1 cellular context compared by ENCODE assay signal in the genomic region with DNA sequence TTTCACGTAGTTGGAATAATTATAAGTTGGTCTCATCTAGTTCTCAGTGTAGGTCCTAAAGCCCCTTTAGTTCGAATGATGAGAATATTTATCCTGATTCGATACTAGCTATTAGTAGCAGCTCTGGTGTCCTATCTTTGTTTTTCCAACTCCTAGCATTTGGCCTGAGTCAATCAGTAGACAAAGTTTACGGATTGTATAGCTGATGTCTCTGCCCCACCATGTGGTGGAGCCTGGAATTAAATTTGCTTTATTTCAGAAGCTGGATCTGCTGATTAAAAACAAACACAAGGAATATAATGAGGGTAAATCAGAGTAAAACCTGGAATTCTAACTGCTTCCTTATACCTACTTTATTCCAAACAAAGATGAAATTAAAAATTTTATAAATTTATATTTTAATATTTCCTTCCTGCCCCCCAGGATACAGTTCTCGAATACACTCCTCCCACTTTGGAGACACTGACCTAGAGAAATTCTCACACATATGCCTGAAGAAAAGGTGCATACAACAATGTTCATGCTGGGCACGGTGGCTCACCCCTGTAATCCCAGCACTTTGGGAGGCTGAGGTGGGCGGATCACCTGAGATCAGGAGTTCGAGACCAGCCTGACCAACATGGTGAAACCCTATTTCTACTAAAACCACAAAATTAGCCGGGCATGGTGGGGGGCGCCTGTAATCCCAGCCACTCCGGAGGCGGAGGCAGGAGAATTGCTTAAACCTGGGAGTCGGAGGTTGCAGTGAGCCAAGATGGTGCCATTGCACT.
TF ChIP-seq lines count a peak whose summit lies in the region.

No MANE protein-coding gene starts in this region.

TF ChIP-seq in HepG2, 621 proteins besides CTCF, POLR2A, EP300 and RAD21 (continued from another document and continues in another):
- TF ChIP-seq ZNF280D (CRISPR knock-in tag; IDR thresholded peaks at IDR 0.05) (no peak), ZNF282 (IDR thresholded peaks at IDR 0.05; ENCODE audit: partially characterized antibody) (no peak), NR0B2 (CRISPR knock-in tag; IDR thresholded peaks at IDR 0.05) (no peak), TARDBP (CRISPR knock-in tag; IDR thresholded peaks at IDR 0.05) (no peak), ZNF10 (CRISPR knock-in tag; IDR thresholded peaks at IDR 0.05; ENCODE audit: borderline replicate concordance, low read depth) (no peak), ZNF737 (CRISPR knock-in tag; IDR thresholded peaks at IDR 0.05; ENCODE audit: borderline replicate concordance) (no peak), CBX2 (IDR thresholded peaks at IDR 0.05; ENCODE audit: low read depth, low read length) (no peak), CBX2 (CRISPR knock-in tag; IDR thresholded peaks at IDR 0.05; ENCODE audit: low read depth) (no peak), RFXAP (CRISPR knock-in tag; IDR thresholded peaks at IDR 0.05; ENCODE audit: borderline replicate concordance) (no peak), TP53 (CRISPR knock-in tag; conservative IDR thresholded peaks at IDR 0.05) (no peak), ZNF280B (CRISPR knock-in tag; IDR thresholded peaks at IDR 0.05; ENCODE audit: borderline replicate concordance) (0 out of 2 replicates have a peak, but pooled peaks have one; percentile 51), MZF1 (CRISPR knock-in tag; IDR thresholded peaks at IDR 0.05; ENCODE audit: borderline replicate concordance) (no peak), NFKBIZ (CRISPR knock-in tag; IDR thresholded peaks at IDR 0.05) (no peak), HNF1B (CRISPR knock-in tag; IDR thresholded peaks at IDR 0.05) (no peak), ATM (IDR thresholded peaks at IDR 0.05; ENCODE audit: borderline replicate concordance) (no peak), ZBTB3 (CRISPR knock-in tag; IDR thresholded peaks at IDR 0.05; ENCODE audit: borderline replicate concordance, low read depth) (no peak), NCOA5 (CRISPR knock-in tag; IDR thresholded peaks at IDR 0.05) (no peak), KDM6A (CRISPR knock-in tag; IDR thresholded peaks at IDR 0.05; ENCODE audit: low read depth) (no peak), GATAD1 (CRISPR knock-in tag; IDR thresholded peaks at IDR 0.05) (no peak), SRF (IDR thresholded peaks at IDR 0.05; ENCODE audit: low read depth, low read length) (no peak), ARNT (IDR thresholded peaks at IDR 0.05) (no peak), ZNF619 (CRISPR knock-in tag; IDR thresholded peaks at IDR 0.05) (no peak), NR3C1 (CRISPR knock-in tag; IDR thresholded peaks at IDR 0.05) (no peak), ZNF263 (CRISPR knock-in tag; IDR thresholded peaks at IDR 0.05) (no peak), ZSCAN30 (CRISPR knock-in tag; IDR thresholded peaks at IDR 0.05) (no peak)
- TF ChIP-seq, protein P1, sequence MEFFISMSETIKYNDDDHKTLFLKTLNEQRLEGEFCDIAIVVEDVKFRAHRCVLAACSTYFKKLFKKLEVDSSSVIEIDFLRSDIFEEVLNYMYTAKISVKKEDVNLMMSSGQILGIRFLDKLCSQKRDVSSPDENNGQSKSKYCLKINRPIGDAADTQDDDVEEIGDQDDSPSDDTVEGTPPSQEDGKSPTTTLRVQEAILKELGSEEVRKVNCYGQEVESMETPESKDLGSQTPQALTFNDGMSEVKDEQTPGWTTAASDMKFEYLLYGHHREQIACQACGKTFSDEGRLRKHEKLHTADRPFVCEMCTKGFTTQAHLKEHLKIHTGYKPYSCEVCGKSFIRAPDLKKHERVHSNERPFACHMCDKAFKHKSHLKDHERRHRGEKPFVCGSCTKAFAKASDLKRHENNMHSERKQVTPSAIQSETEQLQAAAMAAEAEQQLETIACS (CRISPR knock-in tag; IDR thresholded peaks at IDR 0.05): no peak
- TF ChIP-seq, protein P2, sequence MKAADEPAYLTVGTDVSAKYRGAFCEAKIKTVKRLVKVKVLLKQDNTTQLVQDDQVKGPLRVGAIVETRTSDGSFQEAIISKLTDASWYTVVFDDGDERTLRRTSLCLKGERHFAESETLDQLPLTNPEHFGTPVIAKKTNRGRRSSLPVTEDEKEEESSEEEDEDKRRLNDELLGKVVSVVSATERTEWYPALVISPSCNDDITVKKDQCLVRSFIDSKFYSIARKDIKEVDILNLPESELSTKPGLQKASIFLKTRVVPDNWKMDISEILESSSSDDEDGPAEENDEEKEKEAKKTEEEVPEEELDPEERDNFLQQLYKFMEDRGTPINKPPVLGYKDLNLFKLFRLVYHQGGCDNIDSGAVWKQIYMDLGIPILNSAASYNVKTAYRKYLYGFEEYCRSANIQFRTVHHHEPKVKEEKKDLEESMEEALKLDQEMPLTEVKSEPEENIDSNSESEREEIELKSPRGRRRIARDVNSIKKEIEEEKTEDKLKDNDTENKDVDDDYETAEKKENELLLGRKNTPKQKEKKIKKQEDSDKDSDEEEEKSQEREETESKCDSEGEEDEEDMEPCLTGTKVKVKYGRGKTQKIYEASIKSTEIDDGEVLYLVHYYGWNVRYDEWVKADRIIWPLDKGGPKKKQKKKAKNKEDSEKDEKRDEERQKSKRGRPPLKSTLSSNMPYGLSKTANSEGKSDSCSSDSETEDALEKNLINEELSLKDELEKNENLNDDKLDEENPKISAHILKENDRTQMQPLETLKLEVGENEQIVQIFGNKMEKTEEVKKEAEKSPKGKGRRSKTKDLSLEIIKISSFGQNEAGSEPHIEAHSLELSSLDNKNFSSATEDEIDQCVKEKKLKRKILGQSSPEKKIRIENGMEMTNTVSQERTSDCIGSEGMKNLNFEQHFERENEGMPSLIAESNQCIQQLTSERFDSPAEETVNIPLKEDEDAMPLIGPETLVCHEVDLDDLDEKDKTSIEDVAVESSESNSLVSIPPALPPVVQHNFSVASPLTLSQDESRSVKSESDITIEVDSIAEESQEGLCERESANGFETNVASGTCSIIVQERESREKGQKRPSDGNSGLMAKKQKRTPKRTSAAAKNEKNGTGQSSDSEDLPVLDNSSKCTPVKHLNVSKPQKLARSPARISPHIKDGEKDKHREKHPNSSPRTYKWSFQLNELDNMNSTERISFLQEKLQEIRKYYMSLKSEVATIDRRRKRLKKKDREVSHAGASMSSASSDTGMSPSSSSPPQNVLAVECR (CRISPR knock-in tag; IDR thresholded peaks at IDR 0.05; ENCODE audit: borderline replicate concordance): no peak
- TF ChIP-seq, protein P3, sequence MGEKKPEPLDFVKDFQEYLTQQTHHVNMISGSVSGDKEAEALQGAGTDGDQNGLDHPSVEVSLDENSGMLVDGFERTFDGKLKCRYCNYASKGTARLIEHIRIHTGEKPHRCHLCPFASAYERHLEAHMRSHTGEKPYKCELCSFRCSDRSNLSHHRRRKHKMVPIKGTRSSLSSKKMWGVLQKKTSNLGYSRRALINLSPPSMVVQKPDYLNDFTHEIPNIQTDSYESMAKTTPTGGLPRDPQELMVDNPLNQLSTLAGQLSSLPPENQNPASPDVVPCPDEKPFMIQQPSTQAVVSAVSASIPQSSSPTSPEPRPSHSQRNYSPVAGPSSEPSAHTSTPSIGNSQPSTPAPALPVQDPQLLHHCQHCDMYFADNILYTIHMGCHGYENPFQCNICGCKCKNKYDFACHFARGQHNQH (CRISPR knock-in tag; IDR thresholded peaks at IDR 0.05): no peak
- TF ChIP-seq, protein P4, sequence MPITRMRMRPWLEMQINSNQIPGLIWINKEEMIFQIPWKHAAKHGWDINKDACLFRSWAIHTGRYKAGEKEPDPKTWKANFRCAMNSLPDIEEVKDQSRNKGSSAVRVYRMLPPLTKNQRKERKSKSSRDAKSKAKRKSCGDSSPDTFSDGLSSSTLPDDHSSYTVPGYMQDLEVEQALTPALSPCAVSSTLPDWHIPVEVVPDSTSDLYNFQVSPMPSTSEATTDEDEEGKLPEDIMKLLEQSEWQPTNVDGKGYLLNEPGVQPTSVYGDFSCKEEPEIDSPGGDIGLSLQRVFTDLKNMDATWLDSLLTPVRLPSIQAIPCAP (CRISPR knock-in tag; IDR thresholded peaks at IDR 0.05; ENCODE audit: low read depth): no peak
- TF ChIP-seq, protein P5, sequence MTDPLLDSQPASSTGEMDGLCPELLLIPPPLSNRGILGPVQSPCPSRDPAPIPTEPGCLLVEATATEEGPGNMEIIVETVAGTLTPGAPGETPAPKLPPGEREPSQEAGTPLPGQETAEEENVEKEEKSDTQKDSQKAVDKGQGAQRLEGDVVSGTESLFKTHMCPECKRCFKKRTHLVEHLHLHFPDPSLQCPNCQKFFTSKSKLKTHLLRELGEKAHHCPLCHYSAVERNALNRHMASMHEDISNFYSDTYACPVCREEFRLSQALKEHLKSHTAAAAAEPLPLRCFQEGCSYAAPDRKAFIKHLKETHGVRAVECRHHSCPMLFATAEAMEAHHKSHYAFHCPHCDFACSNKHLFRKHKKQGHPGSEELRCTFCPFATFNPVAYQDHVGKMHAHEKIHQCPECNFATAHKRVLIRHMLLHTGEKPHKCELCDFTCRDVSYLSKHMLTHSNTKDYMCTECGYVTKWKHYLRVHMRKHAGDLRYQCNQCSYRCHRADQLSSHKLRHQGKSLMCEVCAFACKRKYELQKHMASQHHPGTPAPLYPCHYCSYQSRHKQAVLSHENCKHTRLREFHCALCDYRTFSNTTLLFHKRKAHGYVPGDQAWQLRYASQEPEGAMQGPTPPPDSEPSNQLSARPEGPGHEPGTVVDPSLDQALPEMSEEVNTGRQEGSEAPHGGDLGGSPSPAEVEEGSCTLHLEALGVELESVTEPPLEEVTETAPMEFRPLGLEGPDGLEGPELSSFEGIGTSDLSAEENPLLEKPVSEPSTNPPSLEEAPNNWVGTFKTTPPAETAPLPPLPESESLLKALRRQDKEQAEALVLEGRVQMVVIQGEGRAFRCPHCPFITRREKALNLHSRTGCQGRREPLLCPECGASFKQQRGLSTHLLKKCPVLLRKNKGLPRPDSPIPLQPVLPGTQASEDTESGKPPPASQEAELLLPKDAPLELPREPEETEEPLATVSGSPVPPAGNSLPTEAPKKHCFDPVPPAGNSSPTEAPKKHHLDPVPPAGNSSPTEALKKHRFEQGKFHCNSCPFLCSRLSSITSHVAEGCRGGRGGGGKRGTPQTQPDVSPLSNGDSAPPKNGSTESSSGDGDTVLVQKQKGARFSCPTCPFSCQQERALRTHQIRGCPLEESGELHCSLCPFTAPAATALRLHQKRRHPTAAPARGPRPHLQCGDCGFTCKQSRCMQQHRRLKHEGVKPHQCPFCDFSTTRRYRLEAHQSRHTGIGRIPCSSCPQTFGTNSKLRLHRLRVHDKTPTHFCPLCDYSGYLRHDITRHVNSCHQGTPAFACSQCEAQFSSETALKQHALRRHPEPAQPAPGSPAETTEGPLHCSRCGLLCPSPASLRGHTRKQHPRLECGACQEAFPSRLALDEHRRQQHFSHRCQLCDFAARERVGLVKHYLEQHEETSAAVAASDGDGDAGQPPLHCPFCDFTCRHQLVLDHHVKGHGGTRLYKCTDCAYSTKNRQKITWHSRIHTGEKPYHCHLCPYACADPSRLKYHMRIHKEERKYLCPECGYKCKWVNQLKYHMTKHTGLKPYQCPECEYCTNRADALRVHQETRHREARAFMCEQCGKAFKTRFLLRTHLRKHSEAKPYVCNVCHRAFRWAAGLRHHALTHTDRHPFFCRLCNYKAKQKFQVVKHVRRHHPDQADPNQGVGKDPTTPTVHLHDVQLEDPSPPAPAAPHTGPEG (CRISPR knock-in tag; IDR thresholded peaks at IDR 0.05): no peak
